Comparison of ENCODE assay signal across 8 cellular contexts in genomic region chr7:55552320-55553086, GRCh38. TPM values are rescaled to one million over a fixed set of nuclear protein-coding genes. Genes with fewer than 3 reads are reported as not detected.
DNase-seq lines count a peak whose midpoint lies in the region; ATAC-seq and TF ChIP-seq lines count a peak whose summit lies in the region.

No MANE protein-coding gene starts in this region.

- WGBS in mesenchymal stem cell: 71% methylated on average over 13 of the region's 13 CpGs

- no peaks in the 10 kb centered on the region for H3F3A ChIP-seq in neural progenitor cell (ENCODE audit: low read depth)

- no peaks in the 10 kb centered on the region for H3K36me3 ChIP-seq in colonic mucosa
- H3K36me3 ChIP-seq in mesenchymal stem cell (ENCODE audit: control insufficient read depth in 1 of 2, insufficient read depth in 2 of 2, low read depth in 1 of 2, low read length in 2 of 2): peaks cover 3 to 20% of the 10 kb centered on the region in 2 experiments
- no peaks in the 10 kb centered on the region for H3K36me3 ChIP-seq in neural progenitor cell

- H2BK120ac ChIP-seq in mesenchymal stem cell (ENCODE audit: low read depth, low read length): no peak overlapping the region

- H3K27ac ChIP-seq in colonic mucosa (peak overlapping the region; percentile 67), mesenchymal stem cell (ENCODE audit: low read length, poor library complexity, severe bottlenecking) (peak overlapping the region; percentile 30), neural progenitor cell (no peak overlapping the region)

- no peak overlapping the region for H2BK5ac ChIP-seq in mesenchymal stem cell (ENCODE audit: low read depth, low read length, poor library complexity, severe bottlenecking)

- H2AFZ ChIP-seq in mesenchymal stem cell (ENCODE audit: low read depth, low read length): no peak overlapping the region
- no peak overlapping the region for H2AFZ ChIP-seq in neural progenitor cell (replicated peaks)

- peak; percentile 13 for DNase-seq in activated CD4-positive, alpha-beta memory T cell treated with anti-CD3 and anti-CD28 coated beads for 36 hours
- no peak for DNase-seq in activated CD4-positive, alpha-beta memory T cell treated with anti-CD3 and anti-CD28 coated beads, Interleukin-2, amount 10 ng/mL, durations not matched to agents 7 days and 5 days
- peak; percentile 68 for DNase-seq in colonic mucosa
- DNase-seq in mesenchymal stem cell: peak; percentile 85
- DNase-seq in type B pancreatic cell (ENCODE audit: extremely low spot score, unreplicated experiment): no peak
- no peak for DNase-seq in neural progenitor cell (ENCODE audit: low spot score)

- H3K9ac ChIP-seq in colonic mucosa (ENCODE audit: low read depth in 2 of 2, low read length in 2 of 2) (peak overlapping the region in 1 of 2 donors; percentile 38), mesenchymal stem cell (ENCODE audit: low read length) (no peak overlapping the region), neural progenitor cell (no peak overlapping the region)

- ATAC-seq in HG03108 (IDR thresholded peaks at IDR 0.05; ENCODE audit: unreplicated experiment): no peak
- no peak for ATAC-seq in HG03135 (IDR thresholded peaks at IDR 0.05; ENCODE audit: unreplicated experiment)

- CTCF ChIA-PET in activated CD4-positive, alpha-beta memory T cell treated with anti-CD3 and anti-CD28 coated beads for 36 hours (lab: Charles Lee): interaction anchor here (2.9 kb wide), 1 partner anchor 15 kb away, joined by 7 read pairs; no protein-coding TSS in a partner anchor
- CTCF ChIA-PET in activated CD4-positive, alpha-beta memory T cell treated with anti-CD3 and anti-CD28 coated beads, Interleukin-2, amount 10 ng/mL, durations not matched to agents 7 days and 5 days (lab: Charles Lee): no interaction called here

- POLR2A ChIA-PET in activated CD4-positive, alpha-beta memory T cell treated with anti-CD3 and anti-CD28 coated beads for 36 hours (lab: Charles Lee): interaction anchor here (0.6 kb wide), 1 partner anchor 11 kb away, joined by 3 read pairs; no protein-coding TSS in a partner anchor
- POLR2A ChIA-PET in activated CD4-positive, alpha-beta memory T cell treated with anti-CD3 and anti-CD28 coated beads, Interleukin-2, amount 10 ng/mL, durations not matched to agents 7 days and 5 days (lab: Charles Lee): interaction anchor here (1.6 kb wide), 1 partner anchor 9 kb away, joined by 3 read pairs; no protein-coding TSS in a partner anchor

- H3K23ac ChIP-seq in mesenchymal stem cell (ENCODE audit: low read length in 2 of 2): no peak overlapping the region

- H3K4me3 ChIP-seq in colonic mucosa: no peak overlapping the region
- H3K4me3 ChIP-seq in mesenchymal stem cell (ENCODE audit: insufficient read depth in 1 of 2, low read depth in 1 of 2, low read length in 2 of 2): no peak overlapping the region
- H3K4me3 ChIP-seq in neural progenitor cell: no peak overlapping the region

- TF ChIP-seq CTCF in colonic mucosa (IDR thresholded peaks at IDR 0.05) (no peak), type B pancreatic cell (conservative IDR thresholded peaks at IDR 0.05) (no peak), neural progenitor cell (IDR thresholded peaks at IDR 0.05) (no peak)

- H3K4me1 ChIP-seq in colonic mucosa: peaks cover 52% of the 10 kb centered on the region
- peaks cover 40% of the 10 kb centered on the region for H3K4me1 ChIP-seq in mesenchymal stem cell (ENCODE audit: control insufficient read depth, insufficient read depth, low read depth, low read length)
- H3K4me1 ChIP-seq in neural progenitor cell: peaks cover 16% of the 10 kb centered on the region

- H3K9me3 Mint-ChIP-seq in activated CD4-positive, alpha-beta memory T cell treated with anti-CD3 and anti-CD28 coated beads for 36 hours: no peaks in the 10 kb centered on the region
- H3K9me3 Mint-ChIP-seq in activated CD4-positive, alpha-beta memory T cell treated with anti-CD3 and anti-CD28 coated beads, Interleukin-2, amount 10 ng/mL, durations not matched to agents 7 days and 5 days: no peaks in the 10 kb centered on the region
- no peaks in the 10 kb centered on the region for H3K9me3 Mint-ChIP-seq in type B pancreatic cell
- no peaks in the 10 kb centered on the region for H3K9me3 Mint-ChIP-seq in neural progenitor cell

- H2AK5ac ChIP-seq in mesenchymal stem cell (ENCODE audit: low read length, severe bottlenecking): no peak overlapping the region

- no peaks in the 10 kb centered on the region for H3K27me3 ChIP-seq in colonic mucosa
- no peaks in the 10 kb centered on the region for H3K27me3 ChIP-seq in mesenchymal stem cell (ENCODE audit: control insufficient read depth in 1 of 2, insufficient read depth in 1 of 2, low read length in 2 of 2)
- no peaks in the 10 kb centered on the region for H3K27me3 ChIP-seq in neural progenitor cell

- H3K14ac ChIP-seq in mesenchymal stem cell (ENCODE audit: low read length in 2 of 2): no peak overlapping the region

- H4K8ac ChIP-seq in mesenchymal stem cell (ENCODE audit: low read length): no peak overlapping the region

- H4K20me1 ChIP-seq in neural progenitor cell (ENCODE audit: low read depth): peaks cover 61% of the 10 kb centered on the region

- no peak overlapping the region for H3K18ac ChIP-seq in mesenchymal stem cell (ENCODE audit: low read depth in 1 of 2, low read length in 2 of 2)

- H3K79me2 ChIP-seq in neural progenitor cell (ENCODE audit: low read depth): peaks cover 95% of the 10 kb centered on the region

- H3K4me1 Mint-ChIP-seq in activated CD4-positive, alpha-beta memory T cell treated with anti-CD3 and anti-CD28 coated beads for 36 hours (ENCODE audit: low read depth): peaks cover 94% of the 10 kb centered on the region
- H3K4me1 Mint-ChIP-seq in activated CD4-positive, alpha-beta memory T cell treated with anti-CD3 and anti-CD28 coated beads, Interleukin-2, amount 10 ng/mL, durations not matched to agents 7 days and 5 days: peaks cover 46% of the 10 kb centered on the region
- H3K4me1 Mint-ChIP-seq in type B pancreatic cell (ENCODE audit: unreplicated experiment) (peaks cover 75% of the 10 kb centered on the region), neural progenitor cell (peaks cover 66% of the 10 kb centered on the region)

- peaks cover 26% of the 10 kb centered on the region for H3K36me3 Mint-ChIP-seq in activated CD4-positive, alpha-beta memory T cell treated with anti-CD3 and anti-CD28 coated beads for 36 hours
- H3K36me3 Mint-ChIP-seq in activated CD4-positive, alpha-beta memory T cell treated with anti-CD3 and anti-CD28 coated beads, Interleukin-2, amount 10 ng/mL, durations not matched to agents 7 days and 5 days (ENCODE audit: low read depth): peaks cover 13% of the 10 kb centered on the region
- peaks cover 12% of the 10 kb centered on the region for H3K36me3 Mint-ChIP-seq in type B pancreatic cell
- peaks cover 3% of the 10 kb centered on the region for H3K36me3 Mint-ChIP-seq in neural progenitor cell

- H2BK12ac ChIP-seq in mesenchymal stem cell (ENCODE audit: low read length in 2 of 2): no peak overlapping the region

- no peak overlapping the region for H3K4me3 Mint-ChIP-seq in activated CD4-positive, alpha-beta memory T cell treated with anti-CD3 and anti-CD28 coated beads for 36 hours
- no peak overlapping the region for H3K4me3 Mint-ChIP-seq in activated CD4-positive, alpha-beta memory T cell treated with anti-CD3 and anti-CD28 coated beads, Interleukin-2, amount 10 ng/mL, durations not matched to agents 7 days and 5 days
- H3K4me3 Mint-ChIP-seq in type B pancreatic cell: peak overlapping the region; percentile 72
- H3K4me3 Mint-ChIP-seq in neural progenitor cell: no peak overlapping the region

- H3K4ac ChIP-seq in mesenchymal stem cell (ENCODE audit: low read depth in 1 of 2, low read length in 2 of 2): no peak overlapping the region

- no peaks in the 10 kb centered on the region for H3K79me1 ChIP-seq in mesenchymal stem cell (replicated peaks; ENCODE audit: low read length, poor library complexity, severe bottlenecking)

- no peak overlapping the region for H3K27ac Mint-ChIP-seq in activated CD4-positive, alpha-beta memory T cell treated with anti-CD3 and anti-CD28 coated beads for 36 hours
- H3K27ac Mint-ChIP-seq in activated CD4-positive, alpha-beta memory T cell treated with anti-CD3 and anti-CD28 coated beads, Interleukin-2, amount 10 ng/mL, durations not matched to agents 7 days and 5 days: no peak overlapping the region
- H3K27ac Mint-ChIP-seq in type B pancreatic cell (peak overlapping the region; percentile 94), neural progenitor cell (no peak overlapping the region)

- H3K27me3 Mint-ChIP-seq in activated CD4-positive, alpha-beta memory T cell treated with anti-CD3 and anti-CD28 coated beads for 36 hours: no peaks in the 10 kb centered on the region
- H3K27me3 Mint-ChIP-seq in activated CD4-positive, alpha-beta memory T cell treated with anti-CD3 and anti-CD28 coated beads, Interleukin-2, amount 10 ng/mL, durations not matched to agents 7 days and 5 days: no peaks in the 10 kb centered on the region
- H3K27me3 Mint-ChIP-seq in type B pancreatic cell: no peaks in the 10 kb centered on the region
- peaks cover 3% of the 10 kb centered on the region for H3K27me3 Mint-ChIP-seq in neural progenitor cell (ENCODE audit: insufficient read depth, low read depth)

- H2BK15ac ChIP-seq in mesenchymal stem cell (ENCODE audit: low read depth, poor library complexity, severe bottlenecking): no peak overlapping the region

- H3K9me3 ChIP-seq in colonic mucosa: no peaks in the 10 kb centered on the region
- H3K9me3 ChIP-seq in mesenchymal stem cell (ENCODE audit: control insufficient read depth, low read length): no peaks in the 10 kb centered on the region
- H3K9me3 ChIP-seq in neural progenitor cell (ENCODE audit: low read depth): no peaks in the 10 kb centered on the region

- no peak overlapping the region for H4K91ac ChIP-seq in mesenchymal stem cell (ENCODE audit: low read length)

- peak overlapping the region; percentile 24 for H3K4me2 ChIP-seq in mesenchymal stem cell (ENCODE audit: low read length, poor library complexity, severe bottlenecking)
- no peak overlapping the region for H3K4me2 ChIP-seq in neural progenitor cell

- intact Hi-C loops in activated CD4-positive, alpha-beta memory T cell treated with anti-CD3 and anti-CD28 coated beads for 36 hours (cut with micrococcal nuclease): no loop called here
- intact Hi-C loops in colonic mucosa (cut with DNase I): no loop called here

RNA-seq across cellular contexts. Expression of gene VOPP1, which starts 19.8 kb away (rescaled TPM):
- 10 to 100 TPM; 64.9 to 67.2 TPM for total RNA-seq in activated CD4-positive, alpha-beta memory T cell treated with anti-CD3 and anti-CD28 coated beads for 36 hours
- total RNA-seq in activated CD4-positive, alpha-beta memory T cell treated with anti-CD3 and anti-CD28 coated beads, Interleukin-2, amount 10 ng/mL, durations not matched to agents 7 days and 5 days: 10 to 100 TPM; 51.4 to 52.7 TPM
- 10 to 100 TPM; 70.3 to 73.4 TPM for total RNA-seq in colonic mucosa
- polyA plus RNA-seq in mesenchymal stem cell (2013, experiment 1 of 2): 37.0 TPM
- 37.8 TPM for polyA plus RNA-seq in mesenchymal stem cell (2013, experiment 2 of 2)
- 31.0 and 38.9 TPM in 2 replicates for total RNA-seq in type B pancreatic cell (ENCODE audit: low replicate concordance)
- total RNA-seq in neural progenitor cell (ENCODE audit: low replicate concordance): 46.6 and 55.9 TPM in 2 replicates

Comparison
In these comparisons a context has a peak if more than half of its experiments do, and no peak if none do; other contexts are left out.
1. DNase-seq: peak in activated CD4-positive, alpha-beta memory T cell treated with anti-CD3 and anti-CD28 coated beads for 36 hours (single experiment), colonic mucosa (single experiment) and mesenchymal stem cell (single experiment); none in activated CD4-positive, alpha-beta memory T cell treated with anti-CD3 and anti-CD28 coated beads, Interleukin-2, amount 10 ng/mL, durations not matched to agents 7 days and 5 days (single experiment), type B pancreatic cell (single experiment) and neural progenitor cell (single experiment).